ENCODE assay signal across 20 cellular contexts in genomic region chr5:1974081-1974480, GRCh38.
"Had no signal": no experiment of that assay in that cellular context is flagged by ENCODE, and none has a peak within 500 bp of the region (broad histone marks: within the 10 kb centered on the region; RNA-seq: fewer than 3 reads in every experiment).

No MANE protein-coding gene starts in this region.

- H3K27ac ChIP-seq: coronary artery, heart left ventricle, ovary, right atrium auricular region, sigmoid colon, thyroid gland, upper lobe of left lung had no signal

- H3K27ac Mint-ChIP-seq: endodermal cell, natural killer cell had no signal

- FAIRE-seq: endothelial cell of umbilical vein, frontal cortex had no signal

- H3K9me3 ChIP-seq: mucosa of descending colon, ovary, right atrium auricular region, sigmoid colon, thyroid gland, upper lobe of left lung had no signal

- H3K9me3 Mint-ChIP-seq: endodermal cell, natural killer cell had no signal

- H3K36me3 Mint-ChIP-seq: natural killer cell had no signal

- H3K4me1 Mint-ChIP-seq: natural killer cell had no signal

- H3K4me3 ChIP-seq: coronary artery, heart left ventricle, mucosa of descending colon, ovary, right atrium auricular region, sigmoid colon, skin epidermis, thyroid gland, upper lobe of left lung had no signal

- ATAC-seq: left lobe of liver, mucosa of descending colon, natural killer cell had no signal

- H3K4me3 Mint-ChIP-seq: endodermal cell, natural killer cell, neural crest cell had no signal

- H3K27me3 ChIP-seq: heart left ventricle, ovary, right atrium auricular region, sigmoid colon, thyroid gland, upper lobe of left lung had no signal

- H3K4me1 ChIP-seq: heart left ventricle, right atrium auricular region, sigmoid colon, thyroid gland, upper lobe of left lung had no signal

- H3K36me3 ChIP-seq: heart left ventricle, ovary, right atrium auricular region, sigmoid colon, thyroid gland, upper lobe of left lung had no signal

- DNase-seq: central memory CD4-positive, alpha-beta T cell; effector CD4-positive, alpha-beta T cell; heart left ventricle; hippocampal formation; kidney glomerular epithelial cell; mucosa of descending colon; natural killer cell; ovary; sigmoid colon; stimulated activated naive CD4-positive, alpha-beta T cell treated with Interleukin-2 at 50 U/mL for 16 hours; thyroid gland; upper lobe of left lung had no signal
